21 cellular contexts compared by ENCODE assay signal in the genomic region with DNA sequence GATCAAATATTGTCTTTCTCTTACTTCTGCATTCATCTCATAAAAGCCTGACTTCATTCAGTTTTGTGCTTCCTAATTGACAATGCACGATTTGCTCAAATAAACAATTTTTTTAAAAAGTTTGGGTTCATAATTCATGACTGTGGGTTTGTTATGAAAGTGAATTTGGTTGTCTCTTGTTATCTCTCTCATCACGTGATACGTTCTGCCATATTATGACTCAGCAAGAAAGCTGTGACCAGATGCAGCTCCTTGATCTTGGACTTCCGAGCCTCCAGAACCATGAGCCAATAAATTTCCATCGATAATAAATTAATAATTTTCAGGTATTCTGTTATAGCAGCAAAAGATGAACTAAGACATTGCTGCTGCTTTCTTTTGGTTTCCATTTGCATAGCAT.
"Had no signal": no experiment of that assay in that cellular context is flagged by ENCODE, and none has a peak within 500 bp of the region (broad histone marks: within the 10 kb centered on the region; RNA-seq: fewer than 3 reads in every experiment).

No MANE protein-coding gene starts in this region.

- H3K4me3 ChIP-seq: esophagus muscularis mucosa, gastroesophageal sphincter, psoas muscle, testis, tibial nerve, upper lobe of right lung, vagina had no signal

- H3K9me3 ChIP-seq: esophagus muscularis mucosa, gastroesophageal sphincter, neutrophil, psoas muscle, testis, tibial nerve, upper lobe of right lung, vagina had no signal

- H3K27ac ChIP-seq: epithelial cell of prostate, esophagus muscularis mucosa, gastroesophageal sphincter, neutrophil, psoas muscle, testis, tibial nerve, upper lobe of right lung, vagina had no signal

- DNase-seq: effector memory CD8-positive, alpha-beta T cell; glutamatergic neuron; islet precursor cell; mammary epithelial cell; naive thymus-derived CD4-positive, alpha-beta T cell; psoas muscle; retina; stimulated activated CD4-positive, alpha-beta T cell treated with anti-CD3 and anti-CD28 coated beads, Interleukin-2, amount 100 ng/mL, for 24 hours; stimulated activated CD4-positive, alpha-beta T cell treated with anti-CD3 and anti-CD28 coated beads, Interleukin-4, amount 100 ng/mL, for 4 hours; stimulated activated naive B cell treated with anti-CD40 and anti-IgM and Interleukin-4, amounts not matched to agents 10 μg/mL and 1 μg/mL and 100 μg/mL, for 72 hours; stimulated activated naive CD8-positive, alpha-beta T cell treated with anti-CD3 and anti-CD28 coated beads, Interleukin-15, amount 100 ng/mL, for 72 hours; testis; upper lobe of right lung had no signal

- H3K36me3 ChIP-seq: esophagus muscularis mucosa, gastroesophageal sphincter, neutrophil, tibial nerve, upper lobe of right lung, vagina had no signal

- H3K4me1 ChIP-seq: esophagus muscularis mucosa, gastroesophageal sphincter, psoas muscle, testis, tibial nerve, upper lobe of right lung, vagina had no signal

- ATAC-seq: effector memory CD8-positive, alpha-beta T cell; gastroesophageal sphincter; left lobe of liver; naive thymus-derived CD4-positive, alpha-beta T cell; psoas muscle; sciatic nerve; stimulated activated naive B cell treated with anti-CD40 and anti-IgM and Interleukin-4, amounts not matched to agents 10 μg/mL and 1 μg/mL and 100 μg/mL, for 72 hours; stimulated activated naive CD8-positive, alpha-beta T cell treated with anti-CD3 and anti-CD28 coated beads, Interleukin-15, amount 100 ng/mL, for 72 hours; upper lobe of right lung had no signal

- H3K27me3 ChIP-seq: esophagus muscularis mucosa, gastroesophageal sphincter, neutrophil, testis, tibial nerve, upper lobe of right lung, vagina had no signal
